9 cellular contexts compared by ENCODE assay signal in the genomic region with DNA sequence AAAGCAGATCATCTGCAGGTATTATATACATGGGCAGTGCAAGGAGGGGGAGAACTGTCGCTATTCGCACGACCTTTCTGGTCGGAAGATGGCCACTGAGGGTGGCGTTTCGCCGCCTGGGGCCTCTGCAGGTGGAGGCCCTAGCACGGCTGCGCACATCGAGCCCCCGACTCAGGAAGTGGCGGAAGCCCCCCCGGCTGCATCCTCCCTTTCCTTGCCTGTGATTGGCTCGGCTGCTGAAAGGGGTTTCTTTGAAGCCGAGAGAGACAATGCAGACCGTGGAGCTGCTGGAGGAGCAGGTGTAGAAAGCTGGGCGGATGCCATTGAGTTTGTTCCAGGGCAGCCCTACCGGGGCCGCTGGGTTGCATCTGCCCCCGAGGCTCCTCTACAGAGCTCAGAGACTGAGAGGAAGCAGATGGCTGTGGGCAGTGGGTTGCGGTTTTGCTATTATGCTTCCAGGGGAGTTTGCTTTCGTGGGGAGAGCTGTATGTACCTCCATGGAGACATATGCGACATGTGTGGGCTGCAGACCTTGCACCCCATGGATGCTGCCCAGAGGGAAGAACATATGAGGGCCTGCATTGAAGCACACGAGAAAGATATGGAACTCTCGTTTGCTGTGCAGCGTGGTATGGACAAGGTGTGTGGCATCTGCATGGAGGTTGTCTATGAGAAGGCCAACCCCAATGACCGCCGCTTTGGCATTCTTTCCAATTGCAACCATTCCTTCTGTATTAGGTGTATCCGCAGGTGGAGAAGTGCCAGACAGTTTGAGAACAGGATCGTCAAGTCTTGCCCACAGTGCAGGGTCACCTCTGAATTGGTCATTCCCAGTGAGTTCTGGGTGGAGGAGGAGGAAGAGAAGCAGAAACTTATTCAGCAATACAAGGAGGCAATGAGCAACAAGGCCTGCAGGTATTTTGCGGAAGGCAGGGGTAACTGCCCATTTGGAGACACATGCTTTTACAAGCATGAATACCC. TPM values are rescaled to one million over a fixed set of nuclear protein-coding genes. Genes with fewer than 3 reads are reported as not detected.
A peak's percentile ranks its signal among the peaks of the same experiment; 100 is the strongest.
DNase-seq lines count a peak whose midpoint lies in the region; ATAC-seq and TF ChIP-seq lines count a peak whose summit lies in the region.
"Had no signal": no experiment of that assay in that cellular context is flagged by ENCODE, and none has a peak within 500 bp of the region (broad histone marks: within the 10 kb centered on the region; RNA-seq: fewer than 3 reads in every experiment).

No MANE protein-coding gene starts in this region.

- H3K27me3 Mint-ChIP-seq in GM23338 (ENCODE audit: insufficient read depth, low read depth, poor library complexity) (no peaks in the 10 kb centered on the region), memory B cell (peaks cover 3% of the 10 kb centered on the region)

- H3K4me1 Mint-ChIP-seq in GM23338: peaks cover 4% of the 10 kb centered on the region; the same call in 1 of the 3 replicates
- H3K4me1 Mint-ChIP-seq in memory B cell: no peaks in the 10 kb centered on the region

- no peaks in the 10 kb centered on the region for H3K4me1 ChIP-seq in GM23338 (ENCODE audit: insufficient read depth)

- peaks cover 24% of the 10 kb centered on the region for H3K36me3 Mint-ChIP-seq in GM23338 (ENCODE audit: low read depth)
- no peaks in the 10 kb centered on the region for H3K36me3 Mint-ChIP-seq in memory B cell

- no peaks in the 10 kb centered on the region for H3K79me2 ChIP-seq in GM23338 (replicated peaks; ENCODE audit: insufficient read depth)

- no peaks in the 10 kb centered on the region for H3K36me3 ChIP-seq in GM23338 (ENCODE audit: insufficient read depth)

- TF ChIP-seq CTCF in GM23338 (conservative IDR thresholded peaks at IDR 0.05; ENCODE audit: low read depth in 2 of 2) (no peak), GM10266 (IDR thresholded peaks at IDR 0.05; ENCODE audit: control insufficient read depth, insufficient read depth, low read depth, missing control alignments) (no peak)

- no peak overlapping the region for H2AFZ ChIP-seq in GM23338

- H3K9me3 Mint-ChIP-seq in GM23338 (peaks cover 73% of the 10 kb centered on the region), memory B cell (peaks cover 2% of the 10 kb centered on the region)

- H4K20me1 ChIP-seq in GM23338 (replicated peaks; ENCODE audit: insufficient read depth): no peaks in the 10 kb centered on the region

- H3K27ac ChIP-seq in GM23338 (ENCODE audit: low read depth): no peak overlapping the region

- H3K4me2 ChIP-seq in GM23338: no peak overlapping the region

- H3F3A ChIP-seq in GM23338 (replicated peaks; ENCODE audit: low read depth): no peaks in the 10 kb centered on the region

- no peak overlapping the region for H3K4me3 ChIP-seq in GM23338

- H3K27me3 ChIP-seq in GM23338 (ENCODE audit: insufficient read depth): no peaks in the 10 kb centered on the region

- peak overlapping the region; percentile 72; the same call in 2 of the 3 replicates for H3K4me3 Mint-ChIP-seq in GM23338
- H3K4me3 Mint-ChIP-seq in memory B cell: peak overlapping the region; percentile 69

- ATAC-seq in GM23338: peak; percentile 60
- ATAC-seq in memory B cell (ENCODE audit: low read depth): peak; percentile 15
- ATAC-seq in HG03139 (IDR thresholded peaks at IDR 0.05; ENCODE audit: unreplicated experiment): no peak
- ATAC-seq in HG02981 (IDR thresholded peaks at IDR 0.05; ENCODE audit: unreplicated experiment): no peak

- no peaks in the 10 kb centered on the region for H3K9me2 ChIP-seq in GM23338 (ENCODE audit: insufficient read depth)

- no peak for DNase-seq in GM23338 (ENCODE audit: low spot score)
- peak; percentile 52 for DNase-seq in NCI-H446 treated with DMSO at 0.1 percent for 48 hours (lab: John Stamatoyannopoulos, UW)
- peak; percentile 78 for DNase-seq in activated effector memory CD4-positive, alpha-beta T cell treated with anti-CD3 and anti-CD28 coated beads, Interleukin-2, amount 50 U/mL, for 16 hours
- no peak for DNase-seq in memory B cell (ENCODE audit: low spot score in 2 of 2)
- no peak for DNase-seq in GM10266 (ENCODE audit: extremely low spot score)
- no peak for DNase-seq in NK-92 (lab: John Stamatoyannopoulos, UW; ENCODE audit: unreplicated experiment)

- H3K27ac Mint-ChIP-seq in GM23338 (peak overlapping the region; percentile 48; the same call in 1 of the 2 replicates), memory B cell (no peak overlapping the region)

TF ChIP-seq in GM23338, 12 proteins besides CTCF, POLR2A, EP300 and RAD21:
- TF ChIP-seq, protein P1, sequence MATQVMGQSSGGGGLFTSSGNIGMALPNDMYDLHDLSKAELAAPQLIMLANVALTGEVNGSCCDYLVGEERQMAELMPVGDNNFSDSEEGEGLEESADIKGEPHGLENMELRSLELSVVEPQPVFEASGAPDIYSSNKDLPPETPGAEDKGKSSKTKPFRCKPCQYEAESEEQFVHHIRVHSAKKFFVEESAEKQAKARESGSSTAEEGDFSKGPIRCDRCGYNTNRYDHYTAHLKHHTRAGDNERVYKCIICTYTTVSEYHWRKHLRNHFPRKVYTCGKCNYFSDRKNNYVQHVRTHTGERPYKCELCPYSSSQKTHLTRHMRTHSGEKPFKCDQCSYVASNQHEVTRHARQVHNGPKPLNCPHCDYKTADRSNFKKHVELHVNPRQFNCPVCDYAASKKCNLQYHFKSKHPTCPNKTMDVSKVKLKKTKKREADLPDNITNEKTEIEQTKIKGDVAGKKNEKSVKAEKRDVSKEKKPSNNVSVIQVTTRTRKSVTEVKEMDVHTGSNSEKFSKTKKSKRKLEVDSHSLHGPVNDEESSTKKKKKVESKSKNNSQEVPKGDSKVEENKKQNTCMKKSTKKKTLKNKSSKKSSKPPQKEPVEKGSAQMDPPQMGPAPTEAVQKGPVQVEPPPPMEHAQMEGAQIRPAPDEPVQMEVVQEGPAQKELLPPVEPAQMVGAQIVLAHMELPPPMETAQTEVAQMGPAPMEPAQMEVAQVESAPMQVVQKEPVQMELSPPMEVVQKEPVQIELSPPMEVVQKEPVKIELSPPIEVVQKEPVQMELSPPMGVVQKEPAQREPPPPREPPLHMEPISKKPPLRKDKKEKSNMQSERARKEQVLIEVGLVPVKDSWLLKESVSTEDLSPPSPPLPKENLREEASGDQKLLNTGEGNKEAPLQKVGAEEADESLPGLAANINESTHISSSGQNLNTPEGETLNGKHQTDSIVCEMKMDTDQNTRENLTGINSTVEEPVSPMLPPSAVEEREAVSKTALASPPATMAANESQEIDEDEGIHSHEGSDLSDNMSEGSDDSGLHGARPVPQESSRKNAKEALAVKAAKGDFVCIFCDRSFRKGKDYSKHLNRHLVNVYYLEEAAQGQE (IDR thresholded peaks at IDR 0.05; ENCODE audit: unreplicated experiment): no peak
- TF ChIP-seq STAT1 (IDR thresholded peaks at IDR 0.05; ENCODE audit: unreplicated experiment): no peak
- TF ChIP-seq ETS1 (IDR thresholded peaks at IDR 0.05): no peak
- TF ChIP-seq ZNF331 (CRISPR knock-in tag; IDR thresholded peaks at IDR 0.05; ENCODE audit: low read depth): no peak
- TF ChIP-seq ZNF114 (CRISPR knock-in tag; IDR thresholded peaks at IDR 0.05): no peak
TF ChIP-seq in GM23338: peak in this region for 0.

RNA-seq across cellular contexts. Expression of gene MKRN3, which starts 0.9 kb away (rescaled TPM):
- not detected in 2 replicates for total RNA-seq in GM23338 (2014; rRNA removed; shearing (Covaris generic))
- polyA plus RNA-seq in GM23338 (2016; fragmentation: Nextera tagmentation; extraction: Ambion mirVana): not detected in 2 replicates
- polyA plus RNA-seq: liver had no signal

Comparison
In these comparisons a context has a peak if more than half of its experiments do, and no peak if none do; other contexts are left out.
1. ATAC-seq: peak in GM23338 (single experiment) and memory B cell (single experiment); none in HG03139 (single experiment) and HG02981 (single experiment).
2. DNase-seq: peak in NCI-H446 treated with DMSO at 0.1 percent for 48 hours (single experiment) and activated effector memory CD4-positive, alpha-beta T cell treated with anti-CD3 and anti-CD28 coated beads, Interleukin-2, amount 50 U/mL, for 16 hours (single experiment); none in GM23338 (single experiment), memory B cell (0 of 2), GM10266 (single experiment) and NK-92 (single experiment).